Comparison of ENCODE assay signal across 1 cellular context in the genomic region with DNA sequence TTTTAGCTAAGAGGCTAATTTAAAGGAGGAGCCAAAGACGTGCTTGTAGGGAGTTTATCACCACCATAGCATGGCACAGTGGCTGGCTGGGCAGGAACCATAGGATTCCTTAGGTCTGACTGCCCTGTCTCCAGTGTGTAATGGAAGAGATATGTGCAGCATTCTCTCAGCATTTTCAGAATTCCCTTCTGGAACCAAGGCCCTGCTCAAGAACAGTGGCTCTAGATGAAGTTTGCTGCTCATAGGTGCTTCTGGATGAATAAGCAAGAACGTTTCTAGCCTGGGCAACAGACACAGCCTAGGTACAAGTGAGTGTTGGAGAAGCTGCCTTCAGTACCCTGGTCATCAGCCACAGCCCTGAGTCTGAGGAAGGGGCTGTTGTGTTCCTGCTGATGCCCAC.
TF ChIP-seq lines count a peak whose summit lies in the region.

No MANE protein-coding gene starts in this region.

TF ChIP-seq in SK-N-SH, 30 proteins besides CTCF, POLR2A, EP300 and RAD21 (continued from another document):
- TF ChIP-seq, protein P1, sequence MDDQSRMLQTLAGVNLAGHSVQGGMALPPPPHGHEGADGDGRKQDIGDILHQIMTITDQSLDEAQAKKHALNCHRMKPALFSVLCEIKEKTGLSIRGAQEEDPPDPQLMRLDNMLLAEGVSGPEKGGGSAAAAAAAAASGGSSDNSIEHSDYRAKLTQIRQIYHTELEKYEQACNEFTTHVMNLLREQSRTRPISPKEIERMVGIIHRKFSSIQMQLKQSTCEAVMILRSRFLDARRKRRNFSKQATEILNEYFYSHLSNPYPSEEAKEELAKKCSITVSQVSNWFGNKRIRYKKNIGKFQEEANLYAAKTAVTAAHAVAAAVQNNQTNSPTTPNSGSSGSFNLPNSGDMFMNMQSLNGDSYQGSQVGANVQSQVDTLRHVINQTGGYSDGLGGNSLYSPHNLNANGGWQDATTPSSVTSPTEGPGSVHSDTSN (IDR thresholded peaks at IDR 0.05), result no peak
- TF ChIP-seq FOSL2 (IDR thresholded peaks at IDR 0.05; ENCODE audit: borderline replicate concordance, low read depth) (no peak), YY1 (IDR thresholded peaks at IDR 0.05; ENCODE audit: low read depth) (no peak), ELF1 (IDR thresholded peaks at IDR 0.05) (no peak), JUND (IDR thresholded peaks at IDR 0.05) (no peak), RXRA (IDR thresholded peaks at IDR 0.05; ENCODE audit: borderline replicate concordance, low read depth) (no peak), NFIC (IDR thresholded peaks at IDR 0.05; ENCODE audit: borderline replicate concordance) (no peak), MEF2A (IDR thresholded peaks at IDR 0.05; ENCODE audit: borderline replicate concordance, low read depth) (no peak), TCF12 (IDR thresholded peaks at IDR 0.05) (no peak), FOXJ3 (CRISPR knock-in tag; IDR thresholded peaks at IDR 0.05) (no peak), FOXM1 (IDR thresholded peaks at IDR 0.05; ENCODE audit: low read depth) (no peak)
- TF ChIP-seq, protein P2, sequence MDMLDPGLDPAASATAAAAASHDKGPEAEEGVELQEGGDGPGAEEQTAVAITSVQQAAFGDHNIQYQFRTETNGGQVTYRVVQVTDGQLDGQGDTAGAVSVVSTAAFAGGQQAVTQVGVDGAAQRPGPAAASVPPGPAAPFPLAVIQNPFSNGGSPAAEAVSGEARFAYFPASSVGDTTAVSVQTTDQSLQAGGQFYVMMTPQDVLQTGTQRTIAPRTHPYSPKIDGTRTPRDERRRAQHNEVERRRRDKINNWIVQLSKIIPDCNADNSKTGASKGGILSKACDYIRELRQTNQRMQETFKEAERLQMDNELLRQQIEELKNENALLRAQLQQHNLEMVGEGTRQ (IDR thresholded peaks at IDR 0.05; ENCODE audit: borderline replicate concordance, low read depth, low read length), result no peak
- TF ChIP-seq, protein P3, sequence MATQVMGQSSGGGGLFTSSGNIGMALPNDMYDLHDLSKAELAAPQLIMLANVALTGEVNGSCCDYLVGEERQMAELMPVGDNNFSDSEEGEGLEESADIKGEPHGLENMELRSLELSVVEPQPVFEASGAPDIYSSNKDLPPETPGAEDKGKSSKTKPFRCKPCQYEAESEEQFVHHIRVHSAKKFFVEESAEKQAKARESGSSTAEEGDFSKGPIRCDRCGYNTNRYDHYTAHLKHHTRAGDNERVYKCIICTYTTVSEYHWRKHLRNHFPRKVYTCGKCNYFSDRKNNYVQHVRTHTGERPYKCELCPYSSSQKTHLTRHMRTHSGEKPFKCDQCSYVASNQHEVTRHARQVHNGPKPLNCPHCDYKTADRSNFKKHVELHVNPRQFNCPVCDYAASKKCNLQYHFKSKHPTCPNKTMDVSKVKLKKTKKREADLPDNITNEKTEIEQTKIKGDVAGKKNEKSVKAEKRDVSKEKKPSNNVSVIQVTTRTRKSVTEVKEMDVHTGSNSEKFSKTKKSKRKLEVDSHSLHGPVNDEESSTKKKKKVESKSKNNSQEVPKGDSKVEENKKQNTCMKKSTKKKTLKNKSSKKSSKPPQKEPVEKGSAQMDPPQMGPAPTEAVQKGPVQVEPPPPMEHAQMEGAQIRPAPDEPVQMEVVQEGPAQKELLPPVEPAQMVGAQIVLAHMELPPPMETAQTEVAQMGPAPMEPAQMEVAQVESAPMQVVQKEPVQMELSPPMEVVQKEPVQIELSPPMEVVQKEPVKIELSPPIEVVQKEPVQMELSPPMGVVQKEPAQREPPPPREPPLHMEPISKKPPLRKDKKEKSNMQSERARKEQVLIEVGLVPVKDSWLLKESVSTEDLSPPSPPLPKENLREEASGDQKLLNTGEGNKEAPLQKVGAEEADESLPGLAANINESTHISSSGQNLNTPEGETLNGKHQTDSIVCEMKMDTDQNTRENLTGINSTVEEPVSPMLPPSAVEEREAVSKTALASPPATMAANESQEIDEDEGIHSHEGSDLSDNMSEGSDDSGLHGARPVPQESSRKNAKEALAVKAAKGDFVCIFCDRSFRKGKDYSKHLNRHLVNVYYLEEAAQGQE (IDR thresholded peaks at IDR 0.05; ENCODE audit: low read depth, low read length), result no peak
- TF ChIP-seq, protein P4, sequence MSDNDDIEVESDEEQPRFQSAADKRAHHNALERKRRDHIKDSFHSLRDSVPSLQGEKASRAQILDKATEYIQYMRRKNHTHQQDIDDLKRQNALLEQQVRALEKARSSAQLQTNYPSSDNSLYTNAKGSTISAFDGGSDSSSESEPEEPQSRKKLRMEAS (IDR thresholded peaks at IDR 0.05; ENCODE audit: low read depth), result no peak
